9 cellular contexts compared by ENCODE assay signal in the genomic region with DNA sequence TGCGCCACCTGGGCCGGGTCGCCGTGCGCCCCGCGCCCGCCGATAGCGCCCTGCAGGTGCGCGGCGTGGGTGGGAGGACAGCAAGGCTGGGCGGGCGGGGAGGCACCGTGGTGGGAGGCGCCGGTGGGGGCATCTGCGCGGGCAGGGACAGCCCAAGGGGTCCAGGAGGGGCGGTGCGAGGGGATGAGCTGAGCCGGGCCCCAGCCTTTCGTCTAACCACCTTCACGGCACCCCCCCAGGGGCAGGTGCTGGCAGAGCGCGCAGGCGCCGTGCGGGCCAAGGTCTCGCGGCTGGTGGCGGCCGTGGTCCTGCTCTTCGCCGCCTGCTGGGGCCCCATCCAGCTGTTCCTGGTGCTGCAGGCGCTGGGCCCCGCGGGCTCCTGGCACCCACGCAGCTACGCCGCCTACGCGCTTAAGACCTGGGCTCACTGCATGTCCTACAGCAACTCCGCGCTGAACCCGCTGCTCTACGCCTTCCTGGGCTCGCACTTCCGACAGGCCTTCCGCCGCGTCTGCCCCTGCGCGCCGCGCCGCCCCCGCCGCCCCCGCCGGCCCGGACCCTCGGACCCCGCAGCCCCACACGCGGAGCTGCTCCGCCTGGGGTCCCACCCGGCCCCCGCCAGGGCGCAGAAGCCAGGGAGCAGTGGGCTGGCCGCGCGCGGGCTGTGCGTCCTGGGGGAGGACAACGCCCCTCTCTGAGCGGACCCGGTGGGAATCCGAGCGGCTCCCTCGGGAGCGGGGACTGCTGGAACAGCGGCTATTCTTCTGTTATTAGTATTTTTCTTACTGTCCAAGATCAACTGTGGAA. TPM values are rescaled to one million over a fixed set of nuclear protein-coding genes. Genes with fewer than 3 reads are reported as not detected.
DNase-seq lines count a peak whose midpoint lies in the region; ATAC-seq and TF ChIP-seq lines count a peak whose summit lies in the region.
"Had no signal": no experiment of that assay in that cellular context is flagged by ENCODE, and none has a peak within 500 bp of the region (broad histone marks: within the 10 kb centered on the region; RNA-seq: fewer than 3 reads in every experiment).

No MANE protein-coding gene starts in this region.

- H3K4me2 ChIP-seq in KMS-11: 0 out of 2 replicates have a peak overlapping the region, but pooled peaks have one; percentile 13
- peak overlapping the region; percentile 72 for H3K4me2 ChIP-seq in smooth muscle cell

- WGBS in smooth muscle cell (ENCODE audit: low lambda C conversion rate): 4% methylated on average over 59 of the region's 84 CpGs
- 0 to 4% methylated on average over 4 to 13 of the region's 84 CpGs for WGBS in gastroesophageal sphincter (ENCODE audit: low coverage in 1 of 2), 2 donors

- H3K9me3 ChIP-seq in smooth muscle cell (replicated peaks; ENCODE audit: low read depth) (no peaks in the 10 kb centered on the region), gastroesophageal sphincter (no peaks in the 10 kb centered on the region)

- CTCF ChIA-PET in activated CD4-positive, alpha-beta T cell treated with anti-CD3 and anti-CD28 coated beads for 36 hours (lab: Charles Lee): interaction anchor here (0.7 to 2.2 kb wide), 3 partner anchors 57 to 172 kb away, joined by 4 to 10 read pairs (median 6); a partner anchor contains a TSS

- H2AFZ ChIP-seq in KMS-11 (ENCODE audit: low read depth): no peak overlapping the region
- H2AFZ ChIP-seq in smooth muscle cell (ENCODE audit: low read depth): no peak overlapping the region

- no peaks in the 10 kb centered on the region for H3K9me3 Mint-ChIP-seq in activated CD4-positive, alpha-beta T cell treated with anti-CD3 and anti-CD28 coated beads for 36 hours (ENCODE audit: low read depth)

- H3K4me3 ChIP-seq in KMS-11 (IDR thresholded peaks at IDR 0.05; ENCODE audit: insufficient read depth, low read depth, low read length) (no peak overlapping the region), smooth muscle cell (peak overlapping the region; percentile 34), gastroesophageal sphincter (peak overlapping the region in 1 of 2 donors; percentile 26)

- H3K36me3 ChIP-seq in KMS-11 (ENCODE audit: insufficient read depth) (no peaks in the 10 kb centered on the region), smooth muscle cell (ENCODE audit: low read depth) (no peaks in the 10 kb centered on the region), gastroesophageal sphincter (no peaks in the 10 kb centered on the region)

- POLR2A ChIA-PET in activated CD4-positive, alpha-beta T cell treated with anti-CD3 and anti-CD28 coated beads for 36 hours (lab: Charles Lee): interaction anchor here (0.9 kb wide), 1 partner anchor 13 kb away, joined by 3 read pairs; no protein-coding TSS in a partner anchor

- peaks cover 33% of the 10 kb centered on the region for H3K27me3 ChIP-seq in KMS-11 (ENCODE audit: insufficient read depth, low read depth)
- peaks cover 42% of the 10 kb centered on the region for H3K27me3 ChIP-seq in smooth muscle cell (ENCODE audit: low read depth)
- H3K27me3 ChIP-seq in gastroesophageal sphincter: peaks cover 57% of the 10 kb centered on the region

- no peak for TF ChIP-seq EP300 in gastroesophageal sphincter (IDR thresholded peaks at IDR 0.05)

- no peaks in the 10 kb centered on the region for H3K27me3 Mint-ChIP-seq in activated CD4-positive, alpha-beta T cell treated with anti-CD3 and anti-CD28 coated beads for 36 hours

- TF ChIP-seq CTCF in KMS-11 (conservative IDR thresholded peaks at IDR 0.05; ENCODE audit: low read depth, low read length) (no peak), smooth muscle cell (IDR thresholded peaks at IDR 0.05; ENCODE audit: borderline replicate concordance, insufficient read depth, poor library complexity, severe bottlenecking) (no peak), gastroesophageal sphincter (IDR thresholded peaks at IDR 0.05) (no peak)

- H3K4me3 Mint-ChIP-seq in activated CD4-positive, alpha-beta T cell treated with anti-CD3 and anti-CD28 coated beads for 36 hours: peak overlapping the region; percentile 80

- peak overlapping the region; percentile 90 for H3K27ac Mint-ChIP-seq in activated CD4-positive, alpha-beta T cell treated with anti-CD3 and anti-CD28 coated beads for 36 hours

- H3K9ac ChIP-seq in KMS-11 (no peak overlapping the region), smooth muscle cell (ENCODE audit: low read depth) (no peak overlapping the region)

- peak; percentile 36 for ATAC-seq in activated CD4-positive, alpha-beta T cell treated with anti-CD3 and anti-CD28 coated beads for 36 hours
- no peak for ATAC-seq in GM18498 (IDR thresholded peaks at IDR 0.05; ENCODE audit: unreplicated experiment)
- no peak for ATAC-seq in gastroesophageal sphincter

- H3K4me1 ChIP-seq in KMS-11 (ENCODE audit: low read depth, poor library complexity, severe bottlenecking) (peaks cover 12% of the 10 kb centered on the region), smooth muscle cell (ENCODE audit: low read depth) (no peaks in the 10 kb centered on the region), gastroesophageal sphincter (peaks cover 0 to 74% (median 30%) of the 10 kb centered on the region in 3 donors)

- no peak for TF ChIP-seq POLR2A in gastroesophageal sphincter (IDR thresholded peaks at IDR 0.05)

- intact Hi-C loops in activated CD4-positive, alpha-beta T cell treated with anti-CD3 and anti-CD28 coated beads for 36 hours (cut with DNase I, micrococcal nuclease): loop anchor here (1.0 to 10.0 kb wide), 8 partner anchors 27 to 325 kb away; a partner anchor contains a TSS

- H4K20me1 ChIP-seq in KMS-11 (ENCODE audit: insufficient read depth) (no peaks in the 10 kb centered on the region), smooth muscle cell (ENCODE audit: low read depth) (no peaks in the 10 kb centered on the region)

- H3K36me3 Mint-ChIP-seq in activated CD4-positive, alpha-beta T cell treated with anti-CD3 and anti-CD28 coated beads for 36 hours (ENCODE audit: low read depth): peaks cover 8% of the 10 kb centered on the region

- peak; percentile 20 for DNase-seq in DMS79 (lab: John Stamatoyannopoulos, UW)
- DNase-seq in activated CD4-positive, alpha-beta T cell treated with anti-CD3 and anti-CD28 coated beads for 36 hours: peak; percentile 86
- DNase-seq in effector CD4-positive, alpha-beta T cell: peak; percentile 59
- no peak for DNase-seq in smooth muscle cell (lab: John Stamatoyannopoulos, UW; ENCODE audit: unreplicated experiment)
- no peak for DNase-seq in NCI-H524 treated with DMSO at 0.1 percent for 48 hours (lab: John Stamatoyannopoulos, UW)
- DNase-seq: left cardiac atrium had no signal

- no peak overlapping the region for H3K27ac ChIP-seq in KMS-11
- no peak overlapping the region for H3K27ac ChIP-seq in smooth muscle cell (ENCODE audit: low read depth)
- H3K27ac ChIP-seq in gastroesophageal sphincter: no peak overlapping the region

- H3K4me1 Mint-ChIP-seq in activated CD4-positive, alpha-beta T cell treated with anti-CD3 and anti-CD28 coated beads for 36 hours: peaks cover 21% of the 10 kb centered on the region

- H3K79me2 ChIP-seq in KMS-11 (ENCODE audit: insufficient read depth, low read depth) (no peaks in the 10 kb centered on the region), smooth muscle cell (ENCODE audit: low read depth) (peaks cover 7% of the 10 kb centered on the region)

- H3F3A ChIP-seq in smooth muscle cell (ENCODE audit: low read depth): peaks cover 3% of the 10 kb centered on the region

RNA-seq across cellular contexts. Expression of a gene that starts 3.1 kb away (rescaled TPM):
- total RNA-seq in activated CD4-positive, alpha-beta T cell treated with anti-CD3 and anti-CD28 coated beads for 36 hours: 10 to 100 TPM; 14.3 to 18.4 TPM
- total RNA-seq in smooth muscle cell (0.27 TPM in 1 of 2 replicates, not detected in the other), gastroesophageal sphincter (not detected)
- 0.61 and 1.4 TPM in 2 replicates for polyA plus RNA-seq in smooth muscle cell
- total RNA-seq: left cardiac atrium had no signal

RNA-seq across cellular contexts. Expression of a gene that starts 5.6 kb away (rescaled TPM):
- 10 to 100 TPM; 25.1 to 36.0 TPM for total RNA-seq in activated CD4-positive, alpha-beta T cell treated with anti-CD3 and anti-CD28 coated beads for 36 hours
- total RNA-seq in smooth muscle cell (50.3 TPM in 2 replicates), gastroesophageal sphincter (1 to 10 TPM; 3.6 to 6.2 (median 4.9) TPM)
- 45.7 and 75.2 TPM in 2 replicates for polyA plus RNA-seq in smooth muscle cell

RNA-seq across cellular contexts. Expression of a gene that starts 7.2 kb away (rescaled TPM):
- 10 to 100 TPM; 73.7 to 83.3 TPM for total RNA-seq in activated CD4-positive, alpha-beta T cell treated with anti-CD3 and anti-CD28 coated beads for 36 hours
- total RNA-seq in smooth muscle cell (25.9 and 42.3 TPM in 2 replicates), gastroesophageal sphincter (10 to 100 TPM; 23.7 to 44.9 (median 32.9) TPM)
- 69.4 and 70.5 TPM in 2 replicates for polyA plus RNA-seq in smooth muscle cell

RNA-seq across cellular contexts. Expression of a gene that starts 27.0 kb away (rescaled TPM):
- not detected for total RNA-seq in activated CD4-positive, alpha-beta T cell treated with anti-CD3 and anti-CD28 coated beads for 36 hours
- total RNA-seq in smooth muscle cell: not detected in 2 replicates
- polyA plus RNA-seq in smooth muscle cell: not detected in 2 replicates
- total RNA-seq in gastroesophageal sphincter: not detected
- total RNA-seq: left cardiac atrium had no signal

RNA-seq across cellular contexts. Expression of a gene that starts 27.3 kb away (rescaled TPM):
- 10 to 100 TPM; 52.6 to 70.3 TPM for total RNA-seq in activated CD4-positive, alpha-beta T cell treated with anti-CD3 and anti-CD28 coated beads for 36 hours
- total RNA-seq in smooth muscle cell (19.0 and 25.2 TPM in 2 replicates), gastroesophageal sphincter (10 to 100 TPM; 20.2 to 40.3 (median 28.1) TPM)
- polyA plus RNA-seq in smooth muscle cell: 86.8 and 87.1 TPM in 2 replicates

Comparison
In these comparisons a context has a peak if more than half of its experiments do, and no peak if none do; other contexts are left out.
1. DNase-seq: peak in DMS79 (single experiment), activated CD4-positive, alpha-beta T cell treated with anti-CD3 and anti-CD28 coated beads for 36 hours (single experiment) and effector CD4-positive, alpha-beta T cell (single experiment); none in smooth muscle cell (single experiment) and NCI-H524 treated with DMSO at 0.1 percent for 48 hours (single experiment).
2. RNA of a gene that starts 3.1 kb away (total RNA-seq): 14.3 to 18.4 TPM in activated CD4-positive, alpha-beta T cell treated with anti-CD3 and anti-CD28 coated beads for 36 hours; 0.27 TPM in smooth muscle cell and not detected in gastroesophageal sphincter; every median in the first group is over 10 times any median in the second.